In the genomic region with DNA sequence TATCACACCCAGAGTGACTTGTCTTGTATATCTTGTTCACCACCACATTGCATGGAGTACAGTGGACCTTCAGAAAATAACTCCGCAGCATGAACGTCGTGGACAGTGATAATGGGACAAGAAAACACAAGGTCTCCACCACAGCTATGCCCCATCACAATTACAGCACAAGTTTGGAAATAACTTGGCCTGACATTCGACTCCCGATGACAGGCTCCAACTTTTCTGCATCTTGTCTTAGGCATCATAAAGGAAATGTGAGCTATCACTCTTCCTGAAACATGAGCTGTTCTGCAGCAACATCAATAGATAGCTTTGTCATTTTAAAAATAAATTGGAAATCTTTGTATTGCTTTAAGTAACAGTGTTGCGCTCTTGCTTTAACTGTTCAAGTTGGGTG, we compare ENCODE assay signal across 1 cellular context.
TF ChIP-seq lines count a peak whose summit lies in the region.

No MANE protein-coding gene starts in this region.

TF ChIP-seq in K562, 482 proteins besides CTCF, POLR2A, EP300 and RAD21:
- TF ChIP-seq SMARCB1 (IDR thresholded peaks at IDR 0.05; ENCODE audit: insufficient read length, low read depth) (no peak), HDAC1 (IDR thresholded peaks at IDR 0.05) (no peak), MCM3 (IDR thresholded peaks at IDR 0.05) (no peak), ARHGAP35 (IDR thresholded peaks at IDR 0.05; ENCODE audit: partially characterized antibody) (no peak), SRSF7 (optimal IDR thresholded peaks at IDR 0.05; ENCODE audit: low read depth, low read length) (no peak), PHB2 (IDR thresholded peaks at IDR 0.05; ENCODE audit: low read depth) (no peak), SIN3B (IDR thresholded peaks at IDR 0.05; ENCODE audit: low read depth) (no peak), ZFPM2 (CRISPR knock-in tag; IDR thresholded peaks at IDR 0.05) (no peak), POLR2H (tag; IDR thresholded peaks at IDR 0.05; ENCODE audit: low read depth) (no peak), BCL6 (CRISPR knock-in tag; IDR thresholded peaks at IDR 0.05) (no peak), ZNF785 (CRISPR knock-in tag; IDR thresholded peaks at IDR 0.05) (no peak), TBL1XR1 (IDR thresholded peaks at IDR 0.05; ENCODE audit: low read length in 2 of 2) (no peak)
- TF ChIP-seq, protein P1, sequence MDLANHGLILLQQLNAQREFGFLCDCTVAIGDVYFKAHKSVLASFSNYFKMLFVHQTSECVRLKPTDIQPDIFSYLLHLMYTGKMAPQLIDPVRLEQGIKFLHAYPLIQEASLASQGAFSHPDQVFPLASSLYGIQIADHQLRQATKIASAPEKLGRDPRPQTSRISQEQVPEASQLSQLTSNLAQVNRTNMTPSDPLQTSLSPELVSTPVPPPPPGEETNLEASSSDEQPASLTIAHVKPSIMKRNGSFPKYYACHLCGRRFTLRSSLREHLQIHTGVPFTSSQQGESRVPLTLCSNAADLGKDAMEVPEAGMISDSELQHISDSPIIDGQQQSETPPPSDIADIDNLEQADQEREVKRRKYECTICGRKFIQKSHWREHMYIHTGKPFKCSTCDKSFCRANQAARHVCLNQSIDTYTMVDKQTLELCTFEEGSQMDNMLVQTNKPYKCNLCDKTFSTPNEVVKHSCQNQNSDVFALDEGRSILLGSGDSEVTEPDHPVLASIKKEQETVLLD (IDR thresholded peaks at IDR 0.05) = no peak
- TF ChIP-seq, protein P2, sequence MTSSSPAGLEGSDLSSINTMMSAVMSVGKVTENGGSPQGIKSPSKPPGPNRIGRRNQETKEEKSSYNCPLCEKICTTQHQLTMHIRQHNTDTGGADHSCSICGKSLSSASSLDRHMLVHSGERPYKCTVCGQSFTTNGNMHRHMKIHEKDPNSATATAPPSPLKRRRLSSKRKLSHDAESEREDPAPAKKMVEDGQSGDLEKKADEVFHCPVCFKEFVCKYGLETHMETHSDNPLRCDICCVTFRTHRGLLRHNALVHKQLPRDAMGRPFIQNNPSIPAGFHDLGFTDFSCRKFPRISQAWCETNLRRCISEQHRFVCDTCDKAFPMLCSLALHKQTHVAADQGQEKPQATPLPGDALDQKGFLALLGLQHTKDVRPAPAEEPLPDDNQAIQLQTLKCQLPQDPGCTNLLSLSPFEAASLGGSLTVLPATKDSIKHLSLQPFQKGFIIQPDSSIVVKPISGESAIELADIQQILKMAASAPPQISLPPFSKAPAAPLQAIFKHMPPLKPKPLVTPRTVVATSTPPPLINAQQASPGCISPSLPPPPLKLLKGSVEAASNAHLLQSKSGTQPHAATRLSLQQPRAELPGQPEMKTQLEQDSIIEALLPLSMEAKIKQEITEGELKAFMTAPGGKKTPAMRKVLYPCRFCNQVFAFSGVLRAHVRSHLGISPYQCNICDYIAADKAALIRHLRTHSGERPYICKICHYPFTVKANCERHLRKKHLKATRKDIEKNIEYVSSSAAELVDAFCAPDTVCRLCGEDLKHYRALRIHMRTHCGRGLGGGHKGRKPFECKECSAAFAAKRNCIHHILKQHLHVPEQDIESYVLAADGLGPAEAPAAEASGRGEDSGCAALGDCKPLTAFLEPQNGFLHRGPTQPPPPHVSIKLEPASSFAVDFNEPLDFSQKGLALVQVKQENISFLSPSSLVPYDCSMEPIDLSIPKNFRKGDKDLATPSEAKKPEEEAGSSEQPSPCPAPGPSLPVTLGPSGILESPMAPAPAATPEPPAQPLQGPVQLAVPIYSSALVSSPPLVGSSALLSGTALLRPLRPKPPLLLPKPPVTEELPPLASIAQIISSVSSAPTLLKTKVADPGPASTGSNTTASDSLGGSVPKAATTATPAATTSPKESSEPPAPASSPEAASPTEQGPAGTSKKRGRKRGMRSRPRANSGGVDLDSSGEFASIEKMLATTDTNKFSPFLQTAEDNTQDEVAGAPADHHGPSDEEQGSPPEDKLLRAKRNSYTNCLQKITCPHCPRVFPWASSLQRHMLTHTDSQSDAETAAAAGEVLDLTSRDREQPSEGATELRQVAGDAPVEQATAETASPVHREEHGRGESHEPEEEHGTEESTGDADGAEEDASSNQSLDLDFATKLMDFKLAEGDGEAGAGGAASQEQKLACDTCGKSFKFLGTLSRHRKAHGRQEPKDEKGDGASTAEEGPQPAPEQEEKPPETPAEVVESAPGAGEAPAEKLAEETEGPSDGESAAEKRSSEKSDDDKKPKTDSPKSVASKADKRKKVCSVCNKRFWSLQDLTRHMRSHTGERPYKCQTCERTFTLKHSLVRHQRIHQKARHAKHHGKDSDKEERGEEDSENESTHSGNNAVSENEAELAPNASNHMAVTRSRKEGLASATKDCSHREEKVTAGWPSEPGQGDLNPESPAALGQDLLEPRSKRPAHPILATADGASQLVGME (CRISPR knock-in tag; IDR thresholded peaks at IDR 0.05) = no peak
- TF ChIP-seq, protein P3, sequence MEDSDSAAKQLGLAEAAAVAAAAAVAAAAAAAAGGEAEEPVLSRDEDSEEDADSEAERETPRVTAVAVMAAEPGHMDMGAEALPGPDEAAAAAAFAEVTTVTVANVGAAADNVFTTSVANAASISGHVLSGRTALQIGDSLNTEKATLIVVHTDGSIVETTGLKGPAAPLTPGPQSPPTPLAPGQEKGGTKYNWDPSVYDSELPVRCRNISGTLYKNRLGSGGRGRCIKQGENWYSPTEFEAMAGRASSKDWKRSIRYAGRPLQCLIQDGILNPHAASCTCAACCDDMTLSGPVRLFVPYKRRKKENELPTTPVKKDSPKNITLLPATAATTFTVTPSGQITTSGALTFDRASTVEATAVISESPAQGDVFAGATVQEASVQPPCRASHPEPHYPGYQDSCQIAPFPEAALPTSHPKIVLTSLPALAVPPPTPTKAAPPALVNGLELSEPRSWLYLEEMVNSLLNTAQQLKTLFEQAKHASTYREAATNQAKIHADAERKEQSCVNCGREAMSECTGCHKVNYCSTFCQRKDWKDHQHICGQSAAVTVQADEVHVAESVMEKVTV (CRISPR knock-in tag; IDR thresholded peaks at IDR 0.05) = no peak
